In the genomic region with DNA sequence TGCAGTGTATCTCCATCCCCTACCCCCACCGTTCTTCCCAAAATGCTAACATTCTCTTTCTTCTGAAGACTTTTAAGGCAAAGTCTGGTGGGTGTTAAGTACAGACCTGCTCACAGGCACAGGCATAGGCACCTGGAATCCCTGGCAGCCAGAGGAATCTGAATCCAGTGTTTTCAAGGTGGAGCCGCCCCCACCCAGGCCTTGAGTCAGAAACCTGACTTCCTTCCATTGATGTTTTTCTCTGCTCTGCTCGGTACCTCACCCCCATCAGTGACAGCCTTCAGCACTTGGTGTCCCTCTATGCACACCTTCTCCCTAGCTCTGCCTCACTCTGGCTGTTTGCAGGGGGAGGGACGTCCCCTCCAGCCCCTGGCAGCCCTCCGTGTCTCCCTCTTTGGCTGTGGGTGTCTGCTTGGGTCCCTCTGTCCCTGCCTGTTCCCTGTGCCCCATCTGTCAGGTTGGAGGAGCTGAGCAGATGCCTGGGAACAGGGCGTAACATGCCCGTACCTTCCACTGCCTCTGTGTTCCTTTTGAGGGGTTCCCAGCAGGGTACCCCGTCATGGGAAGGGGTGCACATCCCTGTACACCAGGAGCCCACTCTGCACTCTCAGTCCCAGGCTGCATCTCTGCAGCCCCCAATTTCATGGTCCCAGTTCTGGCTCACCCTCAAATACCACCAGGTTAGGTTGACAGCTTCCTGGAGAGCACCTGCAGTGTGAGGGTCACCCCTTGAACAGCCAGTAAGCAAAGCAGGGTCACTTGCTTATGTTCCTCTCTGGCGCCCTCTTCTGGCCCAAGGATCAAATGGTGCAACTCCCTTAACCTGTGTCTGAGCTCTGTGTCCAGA, we compare ENCODE assay signal across 8 cellular contexts. TPM values are rescaled to one million over a fixed set of nuclear protein-coding genes. Genes with fewer than 3 reads are reported as not detected.
DNase-seq lines count a peak whose midpoint lies in the region; ATAC-seq and TF ChIP-seq lines count a peak whose summit lies in the region.

No MANE protein-coding gene starts in this region.

- peak; percentile 52 for ATAC-seq in GM18498 (IDR thresholded peaks at IDR 0.05; ENCODE audit: unreplicated experiment)
- no peak for ATAC-seq in HG03108 (IDR thresholded peaks at IDR 0.05; ENCODE audit: unreplicated experiment)

- H3K27ac ChIP-seq in A673 (ENCODE audit: low read depth, low read length, poor library complexity, severe bottlenecking) (no peak overlapping the region), ascending aorta (no peak overlapping the region)

- H3K27me3 ChIP-seq in A673 (replicated peaks; ENCODE audit: insufficient read depth, low read depth, low read length, poor library complexity) (no peaks in the 10 kb centered on the region), ascending aorta (no peaks in the 10 kb centered on the region)

- peak; percentile 79 for TF ChIP-seq CTCF in A673 (conservative IDR thresholded peaks at IDR 0.05; ENCODE audit: low read depth, low read length)
- TF ChIP-seq CTCF in ascending aorta (IDR thresholded peaks at IDR 0.05), result peak; percentile 38 to 77 (median 69)

- intact Hi-C loops in A673 (cut with micrococcal nuclease; ENCODE audit: unreplicated experiment) (loop anchor here (1.0 kb wide), 1 partner anchor 113 kb away; no protein-coding TSS in a partner anchor), ascending aorta (cut with DNase I) (loop anchor here (1.0 kb wide), 1 partner anchor 113 kb away; no protein-coding TSS in a partner anchor)

- H3K9me3 ChIP-seq in A673 (ENCODE audit: low read depth, low read length, poor library complexity, severe bottlenecking), result no peaks in the 10 kb centered on the region
- no peaks in the 10 kb centered on the region for H3K9me3 ChIP-seq in ascending aorta

- POLR2A ChIA-PET in A673 (lab: Charles Lee; ENCODE audit: low non-redundant PET), result interaction anchor here (0.6 kb wide), 1 partner anchor 16 kb away, joined by 3 read pairs; no protein-coding TSS in a partner anchor

- H3K4me3 ChIP-seq in A673 (ENCODE audit: low read depth, low read length, poor library complexity, severe bottlenecking), result no peak overlapping the region
- H3K4me3 ChIP-seq in ascending aorta, result no peak overlapping the region

- H3K4me1 ChIP-seq in A673 (ENCODE audit: insufficient read depth, low read length, poor library complexity, severe bottlenecking) (peaks cover 2% of the 10 kb centered on the region), ascending aorta (peaks cover 2 to 16% of the 10 kb centered on the region in 2 donors)

- CTCF ChIA-PET in A673 (lab: Charles Lee), result interaction anchor here (0.6 to 1.5 kb wide), 6 partner anchors 9 to 205 kb away, joined by 3 to 31 read pairs (median 4); a partner anchor contains a TSS

- H3K36me3 ChIP-seq in A673 (ENCODE audit: insufficient read depth, low read length, poor library complexity, severe bottlenecking), result peaks cover 9% of the 10 kb centered on the region
- H3K36me3 ChIP-seq in ascending aorta, result peaks cover 10 to 38% of the 10 kb centered on the region in 2 donors

- peak; percentile 71 for DNase-seq in A673 (ENCODE audit: low spot score)
- DNase-seq in NCI-H146 (lab: John Stamatoyannopoulos, UW), result peak; percentile 61
- DNase-seq in T-helper 9 cell, result peak; percentile 83
- DNase-seq in ascending aorta (ENCODE audit: low spot score in 2 of 2), result peak in 1 of 2 donors; percentile 83
- DNase-seq in hepatic stellate cell (ENCODE audit: low spot score), result peak; percentile 89
- DNase-seq in smooth muscle cell of the brain vasculature (ENCODE audit: low read depth, low spot score), result peak; percentile 62

- no TSS peak for BruUV-seq in A673 (replicated peaks; lab: Mats Ljungman, UMichigan)

RNA-seq across cellular contexts. Expression of a gene that starts 6.7 kb away (rescaled TPM):
- total RNA-seq in A673 (2021) (25.2 and 26.9 TPM in 2 replicates), ascending aorta (20.1 TPM)

RNA-seq across cellular contexts. Expression of a gene that starts 7.1 kb away (rescaled TPM):
- total RNA-seq in A673 (2021) (33.7 and 38.5 TPM in 2 replicates), ascending aorta (44.9 TPM)

RNA-seq across cellular contexts. Expression of a gene that starts 8.9 kb away (rescaled TPM):
- 0.52 and 0.79 TPM in 2 replicates for total RNA-seq in A673 (2021)
- 10.2 TPM for total RNA-seq in ascending aorta
